Comparison of ENCODE assay signal across 12 cellular contexts in genomic region chr21:14736162-14736561, GRCh38.
A peak's percentile ranks its signal among the peaks of the same experiment; 100 is the strongest.
DNase-seq lines count a peak whose midpoint lies in the region; ATAC-seq, FAIRE-seq and TF ChIP-seq lines count a peak whose summit lies in the region.
"Had no signal": no experiment of that assay in that cellular context is flagged by ENCODE, and none has a peak within 500 bp of the region (broad histone marks: within the 10 kb centered on the region; RNA-seq: fewer than 3 reads in every experiment).

No MANE protein-coding gene starts in this region.

- H3K79me1 ChIP-seq in H1 (ENCODE audit: low read depth, low read length) = no peaks in the 10 kb centered on the region

- no peak for TF ChIP-seq POLR2A in H1 (IDR thresholded peaks at IDR 0.05; ENCODE audit: control extremely low read depth in 1 of 2, low read depth in 2 of 2, low read length in 2 of 2)

- no peak overlapping the region for H2BK120ac ChIP-seq in H1 (replicated peaks; ENCODE audit: low read depth, low read length)

- intact Hi-C loops in activated CD4-positive, alpha-beta T cell treated with anti-CD3 and anti-CD28 coated beads for 36 hours (cut with DNase I, micrococcal nuclease) = loop anchor here (2.0 to 10.0 kb wide), 7 partner anchors 104 to 354 kb away; partner anchors contain the start of genes SAMSN1 (in 2 of the 2) and HSPA13 (in 1 of the 2)
- intact Hi-C loops in PC-9 (cut with micrococcal nuclease; ENCODE audit: unreplicated experiment) = loop anchor here (5.0 kb wide), 1 partner anchor 334 kb away; no protein-coding TSS in a partner anchor

- no peaks in the 10 kb centered on the region for H3K9me3 Mint-ChIP-seq in activated CD4-positive, alpha-beta T cell treated with anti-CD3 and anti-CD28 coated beads for 36 hours (ENCODE audit: low read depth)

- ATAC-seq in activated CD4-positive, alpha-beta T cell treated with anti-CD3 and anti-CD28 coated beads for 36 hours = peak; percentile 68
- ATAC-seq in GM21423 (IDR thresholded peaks at IDR 0.05; ENCODE audit: unreplicated experiment) = peak; percentile 71
- peak; percentile 71 for ATAC-seq in HG03280 (IDR thresholded peaks at IDR 0.05; ENCODE audit: unreplicated experiment)
- ATAC-seq: sciatic nerve had no signal

- no peak overlapping the region for H3K4me2 ChIP-seq in H1 (ENCODE audit: insufficient read depth in 1 of 2, low read depth in 2 of 2, low read length in 2 of 2)
- H3K4me2 ChIP-seq in PC-9 = no peak overlapping the region

- H3K23me2 ChIP-seq in H1 (ENCODE audit: low read depth, low read length) = no peaks in the 10 kb centered on the region

- 0 out of 2 replicates have a peak overlapping the region, but pooled peaks have one; percentile 27 for H2BK20ac ChIP-seq in H1 (ENCODE audit: low read length)

- no peaks in the 10 kb centered on the region for H3K27me3 Mint-ChIP-seq in activated CD4-positive, alpha-beta T cell treated with anti-CD3 and anti-CD28 coated beads for 36 hours

- H2AFZ ChIP-seq in H1 (ENCODE audit: low read length) = no peak overlapping the region
- no peak overlapping the region for H2AFZ ChIP-seq in PC-9

- H3K27ac ChIP-seq in H1 (ENCODE audit: low read depth, low read length) = no peak overlapping the region
- H3K27ac ChIP-seq in PC-9 = no peak overlapping the region

- BruUV-seq in PC-9 (replicated peaks; lab: Mats Ljungman, UMichigan) = no TSS peak

- no peak overlapping the region for H3K4me3 Mint-ChIP-seq in activated CD4-positive, alpha-beta T cell treated with anti-CD3 and anti-CD28 coated beads for 36 hours

- H3K9ac ChIP-seq in H1 (replicated peaks in 1 of 4; ENCODE audit: extremely low read depth in 1 of 4, low read depth in 3 of 4, low read length in 3 of 4) = no peak overlapping the region

- H3K23ac ChIP-seq in H1 (ENCODE audit: insufficient read length) = no peak overlapping the region

- no peak overlapping the region for H3K14ac ChIP-seq in H1 (ENCODE audit: insufficient read length)

- H3K36me3 ChIP-seq in H1 (ENCODE audit: control insufficient read depth in 2 of 4, insufficient read depth in 4 of 4, low read length in 3 of 4) (no peaks in the 10 kb centered on the region), PC-9 (ENCODE audit: low read depth) (no peaks in the 10 kb centered on the region)

- H3K4me1 ChIP-seq in H1 (replicated peaks in 1 of 4; ENCODE audit: control insufficient read depth in 3 of 4, insufficient read depth in 4 of 4, low read length in 3 of 4) = no peaks in the 10 kb centered on the region
- peaks cover 2% of the 10 kb centered on the region; the same call in 1 of the 2 replicates for H3K4me1 ChIP-seq in PC-9 (replicated peaks; ENCODE audit: insufficient read depth)

- no peak overlapping the region for H2BK12ac ChIP-seq in H1 (ENCODE audit: low read depth, low read length)

- FAIRE-seq in H1 (lab: Jason Lieb, UNC) = no peak
- FAIRE-seq: bronchial epithelial cell had no signal

- H3K9me3 ChIP-seq in H1 (ENCODE audit: insufficient read depth in 2 of 2, low read depth in 1 of 2, low read length in 1 of 2) = no peaks in the 10 kb centered on the region
- no peaks in the 10 kb centered on the region for H3K9me3 ChIP-seq in PC-9 (ENCODE audit: insufficient read depth, low read depth)

- H4K8ac ChIP-seq in H1 (ENCODE audit: extremely low read depth, insufficient read depth, low read length) = no peak overlapping the region

- TF ChIP-seq CTCF in H1 (IDR thresholded peaks at IDR 0.05; ENCODE audit: control extremely low read depth in 1 of 3, insufficient read depth in 1 of 3, low read depth in 1 of 3, low read length in 3 of 3) (no peak), PC-9 (conservative IDR thresholded peaks at IDR 0.05) (no peak)

- no peaks in the 10 kb centered on the region for H3K36me3 Mint-ChIP-seq in activated CD4-positive, alpha-beta T cell treated with anti-CD3 and anti-CD28 coated beads for 36 hours (ENCODE audit: low read depth)

- no peak overlapping the region for H3K4me3 ChIP-seq in H1 (ENCODE audit: extremely low read depth in 1 of 4, insufficient read depth in 2 of 4, low read depth in 3 of 4, low read length in 4 of 4)
- no peak overlapping the region for H3K4me3 ChIP-seq in PC-9

- H3K4ac ChIP-seq in H1 (replicated peaks; ENCODE audit: insufficient read length, low read depth, low read length) = no peak overlapping the region

- DNase-seq in activated CD4-positive, alpha-beta T cell treated with anti-CD3 and anti-CD28 coated beads for 36 hours = no peak
- DNase-seq in activated CD4-positive, alpha-beta T cell treated with anti-CD3 and anti-CD28 coated beads, Interleukin-2, amount 50 U/mL, for 4 hours = no peak
- no peak for DNase-seq in H1 (ENCODE audit: low read depth in 1 of 2, low spot score in 2 of 2)
- DNase-seq in middle frontal gyrus (ENCODE audit: extremely low spot score, low spot score) = no peak
- no peak for DNase-seq in PC-9
- DNase-seq in kidney glomerular epithelial cell (lab: John Stamatoyannopoulos, UW) = no peak
- DNase-seq: midbrain; stimulated activated CD8-positive, alpha-beta memory T cell treated with anti-CD3 and anti-CD28 coated beads, Interleukin-4, amount 100 ng/mL, for 48 hours had no signal

- H4K91ac ChIP-seq in H1 (replicated peaks; ENCODE audit: insufficient read length, low read length) = no peak overlapping the region

- H3K18ac ChIP-seq in H1 (ENCODE audit: extremely low read depth, low read length) = no peak overlapping the region

- TF ChIP-seq RAD21 in H1 (IDR thresholded peaks at IDR 0.05 in 1 of 2, conservative IDR thresholded peaks at IDR 0.05 in 1 of 2; ENCODE audit: low read depth in 2 of 2, low read length in 2 of 2) = no peak

- H3K79me2 ChIP-seq in H1 (ENCODE audit: control insufficient read depth in 1 of 2, insufficient read depth in 2 of 2, low read length in 2 of 2) (no peaks in the 10 kb centered on the region), PC-9 (ENCODE audit: low read depth) (no peaks in the 10 kb centered on the region)

- H4K5ac ChIP-seq in H1 (ENCODE audit: insufficient read length, low read depth, low read length) = no peak overlapping the region

- no peaks in the 10 kb centered on the region for H3K27me3 ChIP-seq in H1 (replicated peaks in 1 of 4; ENCODE audit: control insufficient read depth in 3 of 4, extremely low read depth in 1 of 4, insufficient read depth in 3 of 4, low read length in 3 of 4)
- no peaks in the 10 kb centered on the region for H3K27me3 ChIP-seq in PC-9 (ENCODE audit: insufficient read depth, low read depth)

- H3F3A ChIP-seq in PC-9 (ENCODE audit: insufficient read depth, low read depth) = no peaks in the 10 kb centered on the region

- no peak for TF ChIP-seq EP300 in H1 (IDR thresholded peaks at IDR 0.05; ENCODE audit: borderline replicate concordance in 1 of 2, low read depth in 2 of 2, low read length in 2 of 2)

- 90% methylated on average over 2 of the region's 2 CpGs; no CpG with 5 or more reads in 1 of the 2 experiments for WGBS in H1 (ENCODE audit: extremely low coverage in 1 of 2, insufficient coverage in 1 of 2, insufficient read length in 1 of 2, insufficient replicate concordance in 2 of 2, low coverage in 1 of 2, low lambda C conversion rate in 2 of 2, missing lambda C conversion rate in 1 of 2), 2 experiments

- H4K20me1 ChIP-seq in H1 (replicated peaks in 1 of 2; ENCODE audit: control insufficient read depth in 1 of 2, insufficient read depth in 2 of 2, low read length in 2 of 2) (no peaks in the 10 kb centered on the region), PC-9 (ENCODE audit: insufficient read depth) (no peaks in the 10 kb centered on the region)

- POLR2A ChIA-PET in activated CD4-positive, alpha-beta T cell treated with anti-CD3 and anti-CD28 coated beads for 36 hours (lab: Charles Lee) = interaction anchor here (0.7 kb wide), 1 partner anchor 83 kb away, joined by 3 read pairs; no protein-coding TSS in a partner anchor
- POLR2A ChIA-PET in H1 (lab: Charles Lee; ENCODE audit: partially characterized antibody) = no interaction called here
- POLR2A ChIA-PET in PC-9 (lab: Charles Lee; ENCODE audit: unreplicated experiment) = interaction anchor here (0.6 kb wide), 1 partner anchor 141 kb away, joined by 4 read pairs; no protein-coding TSS in a partner anchor

- H2AK5ac ChIP-seq in H1 (ENCODE audit: low read depth, low read length) = no peak overlapping the region

- peak overlapping the region; percentile 78 for H3K27ac Mint-ChIP-seq in activated CD4-positive, alpha-beta T cell treated with anti-CD3 and anti-CD28 coated beads for 36 hours

- H3K4me1 Mint-ChIP-seq in activated CD4-positive, alpha-beta T cell treated with anti-CD3 and anti-CD28 coated beads for 36 hours = peaks cover 31% of the 10 kb centered on the region

- no peaks in the 10 kb centered on the region for H3K9me2 ChIP-seq in PC-9 (ENCODE audit: insufficient read depth)

- CTCF ChIA-PET in activated CD4-positive, alpha-beta T cell treated with anti-CD3 and anti-CD28 coated beads for 36 hours (lab: Charles Lee) = interaction anchor here (0.8 to 3.0 kb wide), 7 partner anchors 8 to 335 kb away, joined by 3 to 10 read pairs (median 5); no protein-coding TSS in a partner anchor
- CTCF ChIA-PET in H1 (lab: Charles Lee; ENCODE audit: partially characterized antibody) = interaction anchor here (1.2 to 2.3 kb wide), 5 partner anchors 8 to 255 kb away, joined by 3 to 10 read pairs (median 4); no protein-coding TSS in a partner anchor
- CTCF ChIA-PET in PC-9 (lab: Charles Lee) = interaction anchor here (0.7 kb wide), 1 partner anchor 8 kb away, joined by 3 read pairs; no protein-coding TSS in a partner anchor

- H2BK15ac ChIP-seq in H1 (ENCODE audit: low read length) = no peak overlapping the region

- no peak overlapping the region for H2BK5ac ChIP-seq in H1 (ENCODE audit: low read depth, low read length)

- H3K56ac ChIP-seq in H1 (replicated peaks; ENCODE audit: insufficient read length, low read depth, low read length) = no peak overlapping the region

TF ChIP-seq in H1, 55 proteins besides CTCF, POLR2A, EP300 and RAD21:
- TF ChIP-seq MAFK (IDR thresholded peaks at IDR 0.05; ENCODE audit: low read depth, low read length) = no peak
